In the genomic region with DNA sequence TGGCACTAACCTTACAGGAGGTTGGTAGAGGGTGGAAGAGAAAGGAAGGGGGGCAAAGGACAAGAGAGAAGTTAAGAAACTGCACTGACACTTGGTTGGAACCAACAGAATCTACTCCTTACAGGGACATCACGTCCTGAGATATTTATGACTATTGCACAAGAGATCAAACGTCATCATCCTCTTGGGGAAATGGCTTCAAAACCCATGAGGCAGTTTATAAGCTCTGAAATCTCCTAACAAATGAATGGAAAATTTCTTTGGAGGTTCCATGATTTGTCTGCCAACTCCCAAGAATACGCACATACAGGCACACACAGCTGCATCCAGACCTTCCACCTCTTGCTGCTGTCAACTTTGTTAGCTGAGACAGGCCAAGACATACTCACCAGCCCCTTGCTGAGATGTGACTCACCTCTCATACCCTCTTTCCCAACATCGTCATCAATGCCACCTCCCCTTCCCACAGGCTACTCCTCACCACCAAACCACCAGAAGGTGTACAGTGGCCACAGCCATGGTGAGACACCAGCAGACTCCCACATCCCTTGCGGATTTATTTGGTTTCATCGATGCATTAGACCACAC, we compare ENCODE assay signal across 10 cellular contexts.
DNase-seq lines count a peak whose midpoint lies in the region; ATAC-seq and TF ChIP-seq lines count a peak whose summit lies in the region.
"Had no signal": no experiment of that assay in that cellular context is flagged by ENCODE, and none has a peak within 500 bp of the region (broad histone marks: within the 10 kb centered on the region; RNA-seq: fewer than 3 reads in every experiment).

No MANE protein-coding gene starts in this region.

- H3K36me3 Mint-ChIP-seq in activated CD4-positive, alpha-beta memory T cell treated with anti-CD3 and anti-CD28 coated beads for 36 hours, result no peaks in the 10 kb centered on the region
- H3K36me3 Mint-ChIP-seq in activated CD4-positive, alpha-beta memory T cell treated with anti-CD3 and anti-CD28 coated beads, Interleukin-2, amount 10 ng/mL, durations not matched to agents 7 days and 5 days (ENCODE audit: low read depth), result no peaks in the 10 kb centered on the region
- H3K36me3 Mint-ChIP-seq in stimulated activated naive CD8-positive, alpha-beta T cell treated with anti-CD3 and anti-CD28 coated beads, Interleukin-15, Interleukin-2, amounts not matched to agents 100 ng/mL and 50 ng/mL, for 24 hours (ENCODE audit: low read depth), result no peaks in the 10 kb centered on the region

- no peak overlapping the region for H3K4me3 Mint-ChIP-seq in activated CD4-positive, alpha-beta memory T cell treated with anti-CD3 and anti-CD28 coated beads for 36 hours
- no peak overlapping the region for H3K4me3 Mint-ChIP-seq in activated CD4-positive, alpha-beta memory T cell treated with anti-CD3 and anti-CD28 coated beads, Interleukin-2, amount 10 ng/mL, durations not matched to agents 7 days and 5 days
- H3K4me3 Mint-ChIP-seq in stimulated activated naive CD8-positive, alpha-beta T cell treated with anti-CD3 and anti-CD28 coated beads, Interleukin-15, Interleukin-2, amounts not matched to agents 100 ng/mL and 50 ng/mL, for 24 hours, result no peak overlapping the region

- H3K4me1 Mint-ChIP-seq in activated CD4-positive, alpha-beta memory T cell treated with anti-CD3 and anti-CD28 coated beads for 36 hours (ENCODE audit: low read depth), result no peaks in the 10 kb centered on the region
- no peaks in the 10 kb centered on the region for H3K4me1 Mint-ChIP-seq in activated CD4-positive, alpha-beta memory T cell treated with anti-CD3 and anti-CD28 coated beads, Interleukin-2, amount 10 ng/mL, durations not matched to agents 7 days and 5 days
- H3K4me1 Mint-ChIP-seq in stimulated activated naive CD8-positive, alpha-beta T cell treated with anti-CD3 and anti-CD28 coated beads, Interleukin-15, Interleukin-2, amounts not matched to agents 100 ng/mL and 50 ng/mL, for 24 hours (ENCODE audit: low read depth), result no peaks in the 10 kb centered on the region

- H3K9me3 ChIP-seq in RWPE2 (ENCODE audit: severe bottlenecking), result no peaks in the 10 kb centered on the region

- peak; percentile 48 for DNase-seq in activated CD4-positive, alpha-beta memory T cell treated with anti-CD3 and anti-CD28 coated beads for 36 hours
- no peak for DNase-seq in activated CD4-positive, alpha-beta memory T cell treated with anti-CD3 and anti-CD28 coated beads, Interleukin-2, amount 10 ng/mL, durations not matched to agents 7 days and 5 days
- DNase-seq in RWPE2 (ENCODE audit: low spot score) (no peak), fibroblast of peridontal ligament (ENCODE audit: extremely low read depth) (peak; percentile 31), NCI-H2029 treated with DMSO at 0.1 percent for 48 hours (lab: John Stamatoyannopoulos, UW) (no peak)

- no peak for TF ChIP-seq CTCF in RWPE2 (IDR thresholded peaks at IDR 0.05; ENCODE audit: poor library complexity, severe bottlenecking)

- no peaks in the 10 kb centered on the region for H3K27me3 ChIP-seq in RWPE2 (ENCODE audit: insufficient read depth, poor library complexity, severe bottlenecking)

- H3K36me3 ChIP-seq in RWPE2 (ENCODE audit: low read depth), result no peaks in the 10 kb centered on the region

- H3K27ac Mint-ChIP-seq in activated CD4-positive, alpha-beta memory T cell treated with anti-CD3 and anti-CD28 coated beads for 36 hours, result no peak overlapping the region
- no peak overlapping the region for H3K27ac Mint-ChIP-seq in activated CD4-positive, alpha-beta memory T cell treated with anti-CD3 and anti-CD28 coated beads, Interleukin-2, amount 10 ng/mL, durations not matched to agents 7 days and 5 days
- H3K27ac Mint-ChIP-seq in stimulated activated naive CD8-positive, alpha-beta T cell treated with anti-CD3 and anti-CD28 coated beads, Interleukin-15, Interleukin-2, amounts not matched to agents 100 ng/mL and 50 ng/mL, for 24 hours, result peak overlapping the region; percentile 9
- H3K27ac Mint-ChIP-seq: activated T-helper 2 cell treated with anti-CD3 and anti-CD28 coated beads, Interferon-gamma antibody, Interleukin-2, Interleukin-4, amounts not matched to agents 10 μg/mL and 5 μg/mL and 100 μg/mL, durations not matched to agents 14 hours and 24 hours and 36 hours had no signal

- no peaks in the 10 kb centered on the region for H3K4me1 ChIP-seq in RWPE2 (ENCODE audit: insufficient read depth, poor library complexity, severe bottlenecking)

- H3K27me3 Mint-ChIP-seq in activated CD4-positive, alpha-beta memory T cell treated with anti-CD3 and anti-CD28 coated beads for 36 hours, result peaks cover 33% of the 10 kb centered on the region
- H3K27me3 Mint-ChIP-seq in activated CD4-positive, alpha-beta memory T cell treated with anti-CD3 and anti-CD28 coated beads, Interleukin-2, amount 10 ng/mL, durations not matched to agents 7 days and 5 days, result peaks cover 19% of the 10 kb centered on the region
- peaks cover 19% of the 10 kb centered on the region for H3K27me3 Mint-ChIP-seq in stimulated activated naive CD8-positive, alpha-beta T cell treated with anti-CD3 and anti-CD28 coated beads, Interleukin-15, Interleukin-2, amounts not matched to agents 100 ng/mL and 50 ng/mL, for 24 hours

- H3K4me3 ChIP-seq in RWPE2 (ENCODE audit: severe bottlenecking), result no peak overlapping the region
- H3K4me3 ChIP-seq: skin epidermis had no signal

- H3K9me3 Mint-ChIP-seq in activated CD4-positive, alpha-beta memory T cell treated with anti-CD3 and anti-CD28 coated beads for 36 hours, result no peaks in the 10 kb centered on the region
- H3K9me3 Mint-ChIP-seq in activated CD4-positive, alpha-beta memory T cell treated with anti-CD3 and anti-CD28 coated beads, Interleukin-2, amount 10 ng/mL, durations not matched to agents 7 days and 5 days, result no peaks in the 10 kb centered on the region
- H3K9me3 Mint-ChIP-seq in stimulated activated naive CD8-positive, alpha-beta T cell treated with anti-CD3 and anti-CD28 coated beads, Interleukin-15, Interleukin-2, amounts not matched to agents 100 ng/mL and 50 ng/mL, for 24 hours, result no peaks in the 10 kb centered on the region
- H3K9me3 Mint-ChIP-seq: activated T-helper 2 cell treated with anti-CD3 and anti-CD28 coated beads, Interferon-gamma antibody, Interleukin-2, Interleukin-4, amounts not matched to agents 10 μg/mL and 5 μg/mL and 100 μg/mL, durations not matched to agents 14 hours and 24 hours and 36 hours had no signal

- POLR2A ChIA-PET in activated CD4-positive, alpha-beta memory T cell treated with anti-CD3 and anti-CD28 coated beads for 36 hours (lab: Charles Lee), result interaction anchor here (0.9 kb wide), 1 partner anchor 135 kb away, joined by 3 read pairs; the partner anchor contains the start of gene SETD4
- POLR2A ChIA-PET in activated CD4-positive, alpha-beta memory T cell treated with anti-CD3 and anti-CD28 coated beads, Interleukin-2, amount 10 ng/mL, durations not matched to agents 7 days and 5 days (lab: Charles Lee), result no interaction called here

- CTCF ChIA-PET in activated CD4-positive, alpha-beta memory T cell treated with anti-CD3 and anti-CD28 coated beads for 36 hours (lab: Charles Lee), result no interaction called here
- CTCF ChIA-PET in activated CD4-positive, alpha-beta memory T cell treated with anti-CD3 and anti-CD28 coated beads, Interleukin-2, amount 10 ng/mL, durations not matched to agents 7 days and 5 days (lab: Charles Lee), result no interaction called here

- no peak overlapping the region for H3K27ac ChIP-seq in RWPE2 (ENCODE audit: poor library complexity, severe bottlenecking)

- intact Hi-C loops in activated CD4-positive, alpha-beta memory T cell treated with anti-CD3 and anti-CD28 coated beads for 36 hours (cut with micrococcal nuclease), result no loop called here

- ATAC-seq in RWPE2 (ENCODE audit: low read depth), result peak; percentile 68
- no peak for ATAC-seq in HG03280 (IDR thresholded peaks at IDR 0.05; ENCODE audit: unreplicated experiment)
- ATAC-seq in HG03457 (IDR thresholded peaks at IDR 0.05; ENCODE audit: unreplicated experiment), result no peak

Comparison
In these comparisons a context has a peak if more than half of its experiments do, and no peak if none do; other contexts are left out.
1. DNase-seq: peak in activated CD4-positive, alpha-beta memory T cell treated with anti-CD3 and anti-CD28 coated beads for 36 hours (single experiment) and fibroblast of peridontal ligament (single experiment); none in activated CD4-positive, alpha-beta memory T cell treated with anti-CD3 and anti-CD28 coated beads, Interleukin-2, amount 10 ng/mL, durations not matched to agents 7 days and 5 days (single experiment), RWPE2 (single experiment) and NCI-H2029 treated with DMSO at 0.1 percent for 48 hours (single experiment).